ENCODE assay signal across 1 cellular context in genomic region chr10:123140164-123140982, GRCh38.
TF ChIP-seq lines count a peak whose summit lies in the region.

No MANE protein-coding gene starts in this region.

TF ChIP-seq in GM12878, 131 proteins besides CTCF, POLR2A, EP300 and RAD21:
- no peak for TF ChIP-seq LARP7 (IDR thresholded peaks at IDR 0.05)
- peak; percentile 23; the same call in 1 of the 2 replicates for TF ChIP-seq SMC3 (IDR thresholded peaks at IDR 0.05; ENCODE audit: borderline replicate concordance, low read length)
- no peak for TF ChIP-seq STAT1 (conservative IDR thresholded peaks at IDR 0.05)
- no peak for TF ChIP-seq SUZ12 (IDR thresholded peaks at IDR 0.05; ENCODE audit: unreplicated experiment)
TF ChIP-seq in GM12878: peak in this region for 1.
